ENCODE assay signal across 14 cellular contexts in the genomic region with DNA sequence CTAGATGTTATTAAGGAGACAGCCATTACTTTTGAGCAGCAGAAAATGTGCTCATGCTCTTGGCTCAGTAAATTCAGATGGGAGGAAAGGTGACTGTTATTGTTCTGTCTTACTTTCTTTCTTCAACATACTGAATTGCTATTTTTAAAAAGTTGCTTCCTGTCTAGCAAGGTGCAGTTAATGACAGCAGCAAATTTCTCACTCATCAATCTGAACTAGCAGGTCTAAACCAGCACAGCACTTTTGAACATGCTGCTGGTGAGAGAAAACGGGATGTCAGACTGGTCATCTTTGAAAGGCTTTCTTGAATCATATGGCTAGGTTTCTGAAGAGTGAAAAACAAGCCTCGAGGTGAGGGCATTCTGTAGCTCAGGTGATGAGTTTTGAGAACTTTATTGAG.
DNase-seq lines count a peak whose midpoint lies in the region; ATAC-seq and TF ChIP-seq lines count a peak whose summit lies in the region.
"Had no signal": no experiment of that assay in that cellular context is flagged by ENCODE, and none has a peak within 500 bp of the region (broad histone marks: within the 10 kb centered on the region; RNA-seq: fewer than 3 reads in every experiment).

No MANE protein-coding gene starts in this region.

- no peak overlapping the region for H3K4me2 ChIP-seq in PC-3 (ENCODE audit: low read length)

- no peaks in the 10 kb centered on the region for H3K9me2 ChIP-seq in PC-3 (replicated peaks; ENCODE audit: low read length)

- ATAC-seq in GM18517 (IDR thresholded peaks at IDR 0.05; ENCODE audit: unreplicated experiment) (peak; percentile 77), GM21447 (IDR thresholded peaks at IDR 0.05; ENCODE audit: unreplicated experiment) (peak; percentile 68), HG03064 (IDR thresholded peaks at IDR 0.05; ENCODE audit: low read depth, unreplicated experiment) (peak; percentile 70), PC-3 (no peak)

- no peaks in the 10 kb centered on the region for H3F3A ChIP-seq in PC-3 (ENCODE audit: low read length, unreplicated experiment)

- no peaks in the 10 kb centered on the region for H3K9me3 ChIP-seq in PC-3 (ENCODE audit: low read length)

- no peak overlapping the region for H3K9ac ChIP-seq in PC-3 (ENCODE audit: low read length)

- no peaks in the 10 kb centered on the region for H3K36me3 Mint-ChIP-seq in activated naive CD4-positive, alpha-beta T cell treated with anti-CD3 and anti-CD28 coated beads for 36 hours (ENCODE audit: low read depth)

- H3K27me3 ChIP-seq in PC-3 (ENCODE audit: low read length), result no peaks in the 10 kb centered on the region

- no peaks in the 10 kb centered on the region for H3K4me1 Mint-ChIP-seq in activated naive CD4-positive, alpha-beta T cell treated with anti-CD3 and anti-CD28 coated beads for 36 hours (ENCODE audit: low read depth)

- no peak overlapping the region for H3K27ac Mint-ChIP-seq in activated naive CD4-positive, alpha-beta T cell treated with anti-CD3 and anti-CD28 coated beads for 36 hours
- H3K27ac Mint-ChIP-seq: CD4-positive, alpha-beta T cell; T-helper 1 cell treated with Interleukin-12 subunit alpha and Interleukin-12 subunit beta and Interleukin-4 antibody, amounts not matched to agents 30 μg/mL and 1 μg/mL, for 36 hours had no signal

- H3K9me3 Mint-ChIP-seq in activated naive CD4-positive, alpha-beta T cell treated with anti-CD3 and anti-CD28 coated beads for 36 hours, result peaks cover 1% of the 10 kb centered on the region
- H3K9me3 Mint-ChIP-seq: CD4-positive, alpha-beta T cell; T-helper 1 cell treated with Interleukin-12 subunit alpha and Interleukin-12 subunit beta and Interleukin-4 antibody, amounts not matched to agents 30 μg/mL and 1 μg/mL, for 36 hours had no signal

- POLR2A ChIA-PET in PC-3 (lab: Charles Lee; ENCODE audit: unreplicated experiment), result no interaction called here

- no peaks in the 10 kb centered on the region for H3K36me3 ChIP-seq in PC-3 (ENCODE audit: low read depth, low read length)

- peaks cover 20% of the 10 kb centered on the region for H3K4me1 ChIP-seq in PC-3 (ENCODE audit: insufficient read depth, low read length)

- CTCF ChIA-PET in activated naive CD4-positive, alpha-beta T cell treated with anti-CD3 and anti-CD28 coated beads for 36 hours (lab: Charles Lee), result no interaction called here
- CTCF ChIA-PET in PC-3 (lab: Charles Lee), result no interaction called here

- no peak overlapping the region for H3K4me3 Mint-ChIP-seq in activated naive CD4-positive, alpha-beta T cell treated with anti-CD3 and anti-CD28 coated beads for 36 hours
- H3K4me3 Mint-ChIP-seq: CD4-positive, alpha-beta T cell; T-helper 1 cell treated with Interleukin-12 subunit alpha and Interleukin-12 subunit beta and Interleukin-4 antibody, amounts not matched to agents 30 μg/mL and 1 μg/mL, for 36 hours had no signal

- H3K27ac ChIP-seq in PC-3 (ENCODE audit: low read length) (no peak overlapping the region), substantia nigra (ENCODE audit: low read depth, low read length, poor library complexity, severe bottlenecking) (no peak overlapping the region)
- H3K27ac ChIP-seq: HL-60 had no signal

- DNase-seq in NOMO-1 treated with dmso at 0.1 percent for 144 hours (lab: John Stamatoyannopoulos, UW; ENCODE audit: unreplicated experiment) (peak; percentile 12), PC-3 (no peak), substantia nigra (lab: John Stamatoyannopoulos, UW) (no peak)
- no peak for DNase-seq in activated naive CD4-positive, alpha-beta T cell treated with anti-CD3 and anti-CD28 coated beads for 36 hours
- no peak for DNase-seq in activated CD8-positive, alpha-beta memory T cell treated with anti-CD3 and anti-CD28 coated beads, Interleukin-2, amount 50 U/mL, for 48 hours
- DNase-seq: CD4-positive, alpha-beta T cell; effector memory CD4-positive, alpha-beta T cell; NCI-H1048; stimulated activated CD4-positive, alpha-beta T cell treated with anti-CD3 and anti-CD28 coated beads, Interleukin-1b, Interleukin-23, amount 100 ng/mL, for 48 hours had no signal

- 0 out of 2 replicates have a peak, but pooled peaks cover 4% of the 10 kb centered on the region for H4K20me1 ChIP-seq in PC-3 (ENCODE audit: low read length)

- BruUV-seq in PC-3 (replicated peaks; lab: Mats Ljungman, UMichigan), result no TSS peak

- no peak for TF ChIP-seq CTCF in PC-3 (conservative IDR thresholded peaks at IDR 0.05; ENCODE audit: low read depth, low read length)

- intact Hi-C loops in activated naive CD4-positive, alpha-beta T cell treated with anti-CD3 and anti-CD28 coated beads for 36 hours (cut with micrococcal nuclease), result no loop called here
- intact Hi-C loops in PC-3 (cut with micrococcal nuclease), result no loop called here

- no peak overlapping the region for H3K4me3 ChIP-seq in PC-3 (ENCODE audit: low read length)

- peaks cover 3% of the 10 kb centered on the region for H3K27me3 Mint-ChIP-seq in activated naive CD4-positive, alpha-beta T cell treated with anti-CD3 and anti-CD28 coated beads for 36 hours (ENCODE audit: low read depth)
- H3K27me3 Mint-ChIP-seq: CD4-positive, alpha-beta T cell had no signal

- no peaks in the 10 kb centered on the region for H3K79me2 ChIP-seq in PC-3 (ENCODE audit: low read length)

- no peak overlapping the region for H2AFZ ChIP-seq in PC-3 (ENCODE audit: low read length)
